8 cellular contexts compared by ENCODE assay signal in the genomic region with DNA sequence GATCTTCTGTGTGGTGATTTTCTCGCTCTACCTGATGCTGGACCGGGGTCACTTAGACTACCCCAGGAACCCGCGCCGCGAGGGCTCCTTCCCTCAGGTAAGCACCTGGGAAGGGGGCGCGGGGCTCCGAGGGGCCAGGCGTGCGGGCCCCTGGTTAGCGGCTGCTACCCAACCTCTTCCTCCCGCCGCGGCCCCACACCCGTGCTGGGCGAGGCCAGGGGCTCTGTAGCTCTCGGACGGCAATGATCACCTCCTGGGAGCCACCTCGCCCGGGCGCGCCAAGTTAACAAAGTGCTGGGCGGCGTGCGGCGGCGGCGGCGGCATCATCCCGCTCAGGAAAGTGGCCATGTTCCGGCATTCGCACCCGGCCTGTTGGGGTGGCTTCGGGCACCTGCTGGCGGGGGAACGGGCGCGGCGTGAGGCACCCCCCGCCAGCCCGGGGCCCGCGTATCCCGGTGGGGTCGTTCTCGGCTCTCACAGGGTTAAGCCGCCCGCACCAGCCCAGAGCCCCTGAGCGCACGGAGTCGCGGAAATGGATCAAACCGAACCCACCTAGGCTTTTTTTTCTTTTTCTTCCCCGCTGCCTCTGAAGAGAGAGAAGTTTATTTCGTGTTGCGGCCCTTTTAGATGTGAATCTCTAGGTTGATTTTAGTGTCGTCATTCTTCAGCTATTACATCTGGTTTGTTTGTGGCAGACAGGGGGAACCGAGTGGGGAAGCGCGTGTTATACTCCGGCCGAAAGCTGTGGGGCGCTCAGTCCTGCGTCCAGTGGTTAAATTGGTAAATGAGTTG. TPM values are rescaled to one million over a fixed set of nuclear protein-coding genes. Genes with fewer than 3 reads are reported as not detected.
A peak's percentile ranks its signal among the peaks of the same experiment; 100 is the strongest.
DNase-seq lines count a peak whose midpoint lies in the region; ATAC-seq, FAIRE-seq and TF ChIP-seq lines count a peak whose summit lies in the region.

No MANE protein-coding gene starts in this region.

- no peak for FAIRE-seq in kidney (lab: Jason Lieb, UNC)

- POLR2A ChIA-PET in activated CD4-positive, alpha-beta T cell treated with anti-CD3 and anti-CD28 coated beads for 36 hours (lab: Charles Lee) = interaction anchor here (0.6 kb wide), 1 partner anchor 252 kb away, joined by 3 read pairs; no protein-coding TSS in a partner anchor

- intact Hi-C loops in activated CD4-positive, alpha-beta T cell treated with anti-CD3 and anti-CD28 coated beads for 36 hours (cut with DNase I, micrococcal nuclease) = loop anchor here (1.0 to 10.0 kb wide), 10 partner anchors 157 to 1308 kb away; a partner anchor contains a TSS
- intact Hi-C loops in kidney (cut with DNase I) = no loop called here

- H3K27ac Mint-ChIP-seq in activated CD4-positive, alpha-beta T cell treated with anti-CD3 and anti-CD28 coated beads for 36 hours = peak overlapping the region; percentile 97

- H3K4me1 ChIP-seq in kidney (ENCODE audit: control insufficient read depth in 1 of 2, insufficient read depth in 1 of 2, low read depth in 1 of 2, low read length in 2 of 2) = peaks cover 9 to 15% of the 10 kb centered on the region in 2 donors

- no peaks in the 10 kb centered on the region for H3K27me3 Mint-ChIP-seq in activated CD4-positive, alpha-beta T cell treated with anti-CD3 and anti-CD28 coated beads for 36 hours

- no peaks in the 10 kb centered on the region for H3K36me3 ChIP-seq in kidney (ENCODE audit: control insufficient read depth in 1 of 2, insufficient read depth in 2 of 2, low read length in 2 of 2)

- peak overlapping the region; percentile 86 to 95 for H3K9ac ChIP-seq in kidney (ENCODE audit: low read length in 2 of 2)

- H3K4me3 ChIP-seq in GM12864 (ENCODE audit: low read depth, low read length) (peak overlapping the region; percentile 67), kidney (ENCODE audit: low read length in 2 of 2) (peak overlapping the region; percentile 79 to 92)

- peak; percentile 34 for DNase-seq in GM12864 (ENCODE audit: low read depth)
- peak; percentile 66 for DNase-seq in NCI-H2196 treated with DMSO at 0.1 percent for 48 hours (lab: John Stamatoyannopoulos, UW; ENCODE audit: unreplicated experiment)
- peak; percentile 71 for DNase-seq in activated CD4-positive, alpha-beta T cell treated with anti-CD3 and anti-CD28 coated beads for 36 hours
- DNase-seq in cerebellum (ENCODE audit: low spot score) = peak; percentile 20
- DNase-seq in kidney = peak; percentile 89
- DNase-seq in stimulated activated CD4-positive, alpha-beta T cell treated with anti-CD3 and anti-CD28 coated beads, Interleukin-12 subunit alpha, Interleukin-12 subunit beta, amount 100 ng/mL, for 24 hours (ENCODE audit: low read depth in 2 of 2) = peak; percentile 20

- peak overlapping the region; percentile 95 for H3K4me3 Mint-ChIP-seq in activated CD4-positive, alpha-beta T cell treated with anti-CD3 and anti-CD28 coated beads for 36 hours

- ATAC-seq in HG02678 (IDR thresholded peaks at IDR 0.05; ENCODE audit: unreplicated experiment) (peak; percentile 19), GM21360 (IDR thresholded peaks at IDR 0.05; ENCODE audit: unreplicated experiment) (no peak)
- peak; percentile 10 for ATAC-seq in activated CD4-positive, alpha-beta T cell treated with anti-CD3 and anti-CD28 coated beads for 36 hours

- H3K36me3 Mint-ChIP-seq in activated CD4-positive, alpha-beta T cell treated with anti-CD3 and anti-CD28 coated beads for 36 hours (ENCODE audit: low read depth) = peaks cover 8% of the 10 kb centered on the region

- peaks cover 5% of the 10 kb centered on the region for H3K9me3 Mint-ChIP-seq in activated CD4-positive, alpha-beta T cell treated with anti-CD3 and anti-CD28 coated beads for 36 hours (ENCODE audit: low read depth)

- peaks cover 0 to 3% of the 10 kb centered on the region in 2 donors for H3K9me3 ChIP-seq in kidney (ENCODE audit: control insufficient read depth in 1 of 2, low read length in 2 of 2)

- H3K4me1 Mint-ChIP-seq in activated CD4-positive, alpha-beta T cell treated with anti-CD3 and anti-CD28 coated beads for 36 hours = peaks cover 51% of the 10 kb centered on the region

- CTCF ChIA-PET in activated CD4-positive, alpha-beta T cell treated with anti-CD3 and anti-CD28 coated beads for 36 hours (lab: Charles Lee) = interaction anchor here (0.5 to 1.0 kb wide), 4 partner anchors 15 to 764 kb away, joined by 3 to 4 read pairs (median 3); no protein-coding TSS in a partner anchor

- H3K27ac ChIP-seq in kidney (ENCODE audit: low read depth in 2 of 2, low read length in 2 of 2) = peak overlapping the region; percentile 95 to 97

- TF ChIP-seq CTCF in GM12864 (IDR thresholded peaks at IDR 0.05; ENCODE audit: low read depth, low read length, missing control alignments) = peak; percentile 58
- TF ChIP-seq CTCF in kidney (IDR thresholded peaks at IDR 0.05; ENCODE audit: borderline replicate concordance, extremely low read depth, insufficient read depth) = peak; percentile 61

RNA-seq across cellular contexts. Expression of a gene that starts 0.9 kb away (rescaled TPM):
- total RNA-seq in activated CD4-positive, alpha-beta T cell treated with anti-CD3 and anti-CD28 coated beads for 36 hours = 10 to 100 TPM; 33.4 to 33.6 TPM
- 56.5 TPM for total RNA-seq in cerebellum
- total RNA-seq in kidney = 69.9 TPM
- 12.7 TPM for polyA plus RNA-seq in kidney (ENCODE audit: insufficient read depth, low read depth, low replicate concordance)

Comparison
In these comparisons a context has a peak if more than half of its experiments do, and no peak if none do; other contexts are left out.
1. DNase-seq: peak in every context shown above with its lines; median percentile 89 in kidney; 71 in activated CD4-positive, alpha-beta T cell treated with anti-CD3 and anti-CD28 coated beads for 36 hours; 66 in NCI-H2196 treated with DMSO at 0.1 percent for 48 hours; 34 in GM12864; 20 in cerebellum; 20 in stimulated activated CD4-positive, alpha-beta T cell treated with anti-CD3 and anti-CD28 coated beads, Interleukin-12 subunit alpha, Interleukin-12 subunit beta, amount 100 ng/mL, for 24 hours.